ENCODE assay signal across 12 cellular contexts in genomic region chr4:39635023-39635422, GRCh38. TPM values are rescaled to one million over a fixed set of nuclear protein-coding genes. Genes with fewer than 3 reads are reported as not detected.
A peak's percentile ranks its signal among the peaks of the same experiment; 100 is the strongest.
DNase-seq lines count a peak whose midpoint lies in the region; ATAC-seq, FAIRE-seq and TF ChIP-seq lines count a peak whose summit lies in the region.
"Had no signal": no experiment of that assay in that cellular context is flagged by ENCODE, and none has a peak within 500 bp of the region (broad histone marks: within the 10 kb centered on the region; RNA-seq: fewer than 3 reads in every experiment).

No MANE protein-coding gene starts in this region.

- H2AFZ ChIP-seq in mammary epithelial cell (ENCODE audit: low read depth, low read length): peak overlapping the region; percentile 18
- H2AFZ ChIP-seq in keratinocyte (ENCODE audit: control insufficient read depth, low read length): peak overlapping the region; percentile 29

- intact Hi-C loops in mammary epithelial cell (cut with micrococcal nuclease): loop anchor here (5.0 kb wide), 1 partner anchor 682 kb away; no protein-coding TSS in a partner anchor
- intact Hi-C loops in A673 (cut with micrococcal nuclease; ENCODE audit: unreplicated experiment): loop anchor here (5.0 to 10.0 kb wide), 2 partner anchors 108 to 340 kb away; partner anchors contain the start of genes PDS5A and UGDH

- H3K9ac ChIP-seq in mammary epithelial cell (ENCODE audit: insufficient read depth, low read length): no peak overlapping the region
- no peak overlapping the region for H3K9ac ChIP-seq in keratinocyte (ENCODE audit: control insufficient read depth, extremely low read depth, insufficient read depth, low read length)

- CTCF ChIA-PET in HEK293 (lab: Yijun Ruan, JAX) (interaction anchor here (1.1 kb wide), 1 partner anchor 11 kb away, joined by 3 read pairs; no protein-coding TSS in a partner anchor), mammary epithelial cell (lab: Charles Lee; ENCODE audit: low non-redundant PET) (no interaction called here), A673 (lab: Charles Lee) (no interaction called here)

- dilution Hi-C loops in mammary epithelial cell (cut with HindIII; ENCODE audit: low sequenced_read_pairs) (no loop called here), keratinocyte (cut with MboI; ENCODE audit: extremely low pct_ligation_motif_present, low sequenced_read_pairs) (no loop called here)

- no peak for ATAC-seq in HG03108 (IDR thresholded peaks at IDR 0.05; ENCODE audit: unreplicated experiment)

- no peaks in the 10 kb centered on the region for H3K9me1 ChIP-seq in keratinocyte (ENCODE audit: control insufficient read depth, extremely low read depth, insufficient read depth, low read length)

- DNase-seq in mammary epithelial cell (peak; percentile 60), keratinocyte (ENCODE audit: low read depth, low spot score) (no peak), suprapubic skin (ENCODE audit: low spot score in 2 of 2) (no peak), A673 (ENCODE audit: low spot score) (no peak), NCI-H2081 treated with DMSO at 0.1 percent for 48 hours (lab: John Stamatoyannopoulos, UW) (no peak)
- DNase-seq: DMS153; left ventricle myocardium inferior; NCI-H1436 treated with DMSO at 0.1 percent for 48 hours; NK-92 treated with Interleukin-12 subunit alpha and Interleukin-12 subunit beta, amount 100 ng/mL, for 24 hours; T-helper 1 cell had no signal

- H3K9me3 ChIP-seq in HEK293 (ENCODE audit: control insufficient read depth, insufficient read depth, low read depth, low read length) (no peaks in the 10 kb centered on the region), mammary epithelial cell (replicated peaks; ENCODE audit: insufficient read depth, low read length) (no peaks in the 10 kb centered on the region), keratinocyte (ENCODE audit: control insufficient read depth, low read depth, low read length) (no peaks in the 10 kb centered on the region), suprapubic skin (no peaks in the 10 kb centered on the region), A673 (ENCODE audit: low read depth, low read length, poor library complexity, severe bottlenecking) (no peaks in the 10 kb centered on the region)
- H3K9me3 ChIP-seq: left ventricle myocardium inferior had no signal

- BruUV-seq in mammary epithelial cell (replicated peaks; lab: Mats Ljungman, UMichigan) (no TSS peak), A673 (replicated peaks; lab: Mats Ljungman, UMichigan) (no TSS peak)

- TF ChIP-seq CTCF in HEK293 (tag by site-specific recombination; IDR thresholded peaks at IDR 0.05) (no peak), mammary epithelial cell (conservative IDR thresholded peaks at IDR 0.05 in 1 of 2, IDR thresholded peaks at IDR 0.05 in 1 of 2; ENCODE audit: extremely low read depth in 1 of 2, insufficient read depth in 1 of 2, low read depth in 1 of 2, low read length in 2 of 2) (no peak), keratinocyte (optimal IDR thresholded peaks at IDR 0.05 in 1 of 3, IDR thresholded peaks at IDR 0.05 in 1 of 3, conservative IDR thresholded peaks at IDR 0.05 in 1 of 3; ENCODE audit: extremely low read depth in 1 of 3, insufficient read depth in 2 of 3, low read length in 3 of 3) (no peak), suprapubic skin (IDR thresholded peaks at IDR 0.05) (no peak), A673 (conservative IDR thresholded peaks at IDR 0.05; ENCODE audit: low read depth, low read length) (no peak)

- peaks cover 20% of the 10 kb centered on the region for H3K79me2 ChIP-seq in mammary epithelial cell (ENCODE audit: insufficient read depth, low read length)
- H3K79me2 ChIP-seq in keratinocyte (ENCODE audit: control insufficient read depth, insufficient read depth, low read length): peaks cover 3% of the 10 kb centered on the region

- TF ChIP-seq POLR2A in suprapubic skin (IDR thresholded peaks at IDR 0.05): no peak

- H3K27ac ChIP-seq in HEK293 (ENCODE audit: extremely low read depth, low read depth, low read length) (no peak overlapping the region), mammary epithelial cell (ENCODE audit: insufficient read depth, low read depth, low read length) (peak overlapping the region; percentile 4), keratinocyte (ENCODE audit: control insufficient read depth, insufficient read depth, low read length) (no peak overlapping the region), suprapubic skin (no peak overlapping the region), A673 (ENCODE audit: low read depth, low read length, poor library complexity, severe bottlenecking) (no peak overlapping the region)
- H3K27ac ChIP-seq: left ventricle myocardium inferior had no signal

- H3K27me3 ChIP-seq in mammary epithelial cell (ENCODE audit: insufficient read depth, low read length) (no peaks in the 10 kb centered on the region), keratinocyte (ENCODE audit: control insufficient read depth, extremely low read depth, insufficient read depth, low read length) (no peaks in the 10 kb centered on the region), suprapubic skin (no peaks in the 10 kb centered on the region), A673 (replicated peaks; ENCODE audit: insufficient read depth, low read depth, low read length, poor library complexity) (no peaks in the 10 kb centered on the region)

- no CpG with 5 or more reads among the region's 1 CpG for WGBS in mammary epithelial cell (ENCODE audit: low coverage, missing lambda C conversion rate)
- 53% methylated on average over 1 of the region's 1 CpG for WGBS in suprapubic skin

- H3K4me2 ChIP-seq in mammary epithelial cell (ENCODE audit: insufficient read depth, low read depth, low read length): peak overlapping the region; percentile 35
- H3K4me2 ChIP-seq in keratinocyte (ENCODE audit: control insufficient read depth, extremely low read depth, insufficient read depth, low read depth, low read length): peak overlapping the region; percentile 32

- TF ChIP-seq EP300 in suprapubic skin (IDR thresholded peaks at IDR 0.05): no peak

- H3K4me1 ChIP-seq in HEK293 (ENCODE audit: control insufficient read depth, insufficient read depth, low read length) (no peaks in the 10 kb centered on the region), mammary epithelial cell (ENCODE audit: insufficient read depth, low read length) (peaks cover 22% of the 10 kb centered on the region), keratinocyte (ENCODE audit: control insufficient read depth, extremely low read depth, insufficient read depth, low read length) (peaks cover 17% of the 10 kb centered on the region), suprapubic skin (peaks cover 40% of the 10 kb centered on the region), A673 (ENCODE audit: insufficient read depth, low read length, poor library complexity, severe bottlenecking) (peaks cover 10% of the 10 kb centered on the region)

- POLR2A ChIA-PET in HEK293 (lab: Yijun Ruan, JAX) (interaction anchor here (2.5 kb wide), 1 partner anchor 108 kb away, joined by 7 read pairs; the partner anchor contains the start of gene UGDH), A673 (lab: Charles Lee; ENCODE audit: low non-redundant PET) (no interaction called here)

- FAIRE-seq in keratinocyte (lab: Jason Lieb, UNC): no peak

- H3K36me3 ChIP-seq in HEK293 (ENCODE audit: control insufficient read depth in 2 of 2, insufficient read depth in 1 of 2, low read length in 2 of 2): no peaks in the 10 kb centered on the region
- no peaks in the 10 kb centered on the region for H3K36me3 ChIP-seq in mammary epithelial cell (ENCODE audit: insufficient read depth, low read length)
- no peaks in the 10 kb centered on the region for H3K36me3 ChIP-seq in keratinocyte (ENCODE audit: control insufficient read depth in 2 of 2, extremely low read depth in 1 of 2, insufficient read depth in 2 of 2, low read length in 2 of 2)
- H3K36me3 ChIP-seq in suprapubic skin: peaks cover 3% of the 10 kb centered on the region
- no peaks in the 10 kb centered on the region for H3K36me3 ChIP-seq in A673 (ENCODE audit: insufficient read depth, low read length, poor library complexity, severe bottlenecking)
- H3K36me3 ChIP-seq: left ventricle myocardium inferior had no signal

- in situ Hi-C loops in mammary epithelial cell (cut with MboI; ENCODE audit: low sequenced_read_pairs in 2 of 2): loop anchor here in 1 of 2 donors (5.0 kb wide), 1 partner anchor 108 kb away; the partner anchor contains the start of gene UGDH

- H4K20me1 ChIP-seq in mammary epithelial cell (ENCODE audit: insufficient read depth, low read length) (no peaks in the 10 kb centered on the region), keratinocyte (ENCODE audit: control insufficient read depth, extremely low read depth, insufficient read depth, low read length) (no peaks in the 10 kb centered on the region)

- no peak overlapping the region for H3K4me3 ChIP-seq in HEK293 (ENCODE audit: low read depth, low read length)
- H3K4me3 ChIP-seq in mammary epithelial cell (replicated peaks in 1 of 3; ENCODE audit: insufficient read depth in 1 of 3, low read depth in 2 of 3, low read length in 3 of 3): no peak overlapping the region
- H3K4me3 ChIP-seq in keratinocyte (ENCODE audit: control insufficient read depth in 2 of 3, extremely low read depth in 1 of 3, insufficient read depth in 2 of 3, low read depth in 1 of 3, low read length in 3 of 3): no peak overlapping the region
- peak overlapping the region; percentile 89 for H3K4me3 ChIP-seq in suprapubic skin
- H3K4me3 ChIP-seq in A673 (ENCODE audit: low read depth, low read length, poor library complexity, severe bottlenecking): no peak overlapping the region
- H3K4me3 ChIP-seq: left ventricle myocardium inferior had no signal

TF ChIP-seq in HEK293, 187 proteins besides CTCF, POLR2A, EP300 and RAD21 (continues in another document):
- TF ChIP-seq ZBTB21 (tag by site-specific recombination; IDR thresholded peaks at IDR 0.05) (no peak), ZNF433 (tag by site-specific recombination; IDR thresholded peaks at IDR 0.05; ENCODE audit: low read depth) (no peak), ZNF404 (tag by site-specific recombination; IDR thresholded peaks at IDR 0.05) (no peak), ZNF701 (tag by site-specific recombination; IDR thresholded peaks at IDR 0.05) (no peak), ZNF623 (tag by site-specific recombination; IDR thresholded peaks at IDR 0.05) (no peak)

RNA-seq across cellular contexts. Expression of gene SMIM14, which starts 3.6 kb away (rescaled TPM):
- total RNA-seq in mammary epithelial cell: 10 to 100 TPM; 15.7 to 26.8 TPM
- polyA plus RNA-seq in mammary epithelial cell: 6.6 TPM
- polyA minus RNA-seq in mammary epithelial cell: 27.0 TPM
- polyA plus RNA-seq in keratinocyte: 4.7 to 18.9 TPM (median 13.9 TPM) in 3 replicates
- 2.8 TPM for polyA plus RNA-seq in keratinocyte (2011; ENCODE audit: low read depth)
- polyA plus RNA-seq in keratinocyte (2011; cell fraction: cytosol; rRNA removed): 11.0 and 21.5 TPM in 2 replicates
- polyA plus RNA-seq in keratinocyte (2011; cell fraction: nucleus; rRNA removed): 7.3 and 11.4 TPM in 2 replicates
- 5.1 and 12.7 TPM in 2 replicates for polyA plus RNA-seq in keratinocyte (2012; ENCODE audit: low replicate concordance)
- 6.0 to 23.4 TPM (median 17.8 TPM) in 3 replicates for polyA minus RNA-seq in keratinocyte
- polyA minus RNA-seq in keratinocyte (2011; cell fraction: cytosol; rRNA and poly(A)+ RNA removed): 8.1 TPM
- polyA minus RNA-seq in keratinocyte (2011; cell fraction: nucleus; rRNA and poly(A)+ RNA removed): 1.3 and 9.2 TPM in 2 replicates
- 10 to 100 TPM; 20.8 to 65.0 (median 48.9) TPM for total RNA-seq in suprapubic skin
- total RNA-seq in A673 (2021): 14.4 and 14.5 TPM in 2 replicates
